ENCODE assay signal across 8 cellular contexts in genomic region chr1:244653439-244654283, GRCh38. TPM values are rescaled to one million over a fixed set of nuclear protein-coding genes. Genes with fewer than 3 reads are reported as not detected.
A peak's percentile ranks its signal among the peaks of the same experiment; 100 is the strongest.
DNase-seq lines count a peak whose midpoint lies in the region; ATAC-seq and TF ChIP-seq lines count a peak whose summit lies in the region.

No MANE protein-coding gene starts in this region.

- no peaks in the 10 kb centered on the region for H3K27me3 Mint-ChIP-seq in endothelial cell (ENCODE audit: unreplicated experiment)
- no peaks in the 10 kb centered on the region for H3K27me3 Mint-ChIP-seq in activated T-helper 1 cell treated with anti-CD3 and anti-CD28 coated beads, Interleukin-12 subunit alpha, Interleukin-12 subunit beta, Interleukin-2, Interleukin-4 antibody, amounts not matched to agents 30 ng/mL and 10 ng/mL and 1 ng/mL, durations not matched to agents 14 hours and 24 hours and 36 hours (ENCODE audit: insufficient read depth)

- H3K27me3 ChIP-seq in neuron (ENCODE audit: insufficient read depth, low read length) = no peaks in the 10 kb centered on the region

- peak; percentile 26 for DNase-seq in NCI-H2171 treated with DMSO at 0.1 percent for 48 hours (lab: John Stamatoyannopoulos, UW)
- no peak for DNase-seq in NCI-H2171 (lab: John Stamatoyannopoulos, UW)
- peak; percentile 49 for DNase-seq in NCI-H69 (lab: John Stamatoyannopoulos, UW)
- peak; percentile 40 for DNase-seq in endothelial cell (ENCODE audit: low spot score)
- no peak for DNase-seq in activated T-helper 1 cell treated with anti-CD3 and anti-CD28 coated beads, Interleukin-12 subunit alpha, Interleukin-12 subunit beta, Interleukin-2, Interleukin-4 antibody, amounts not matched to agents 30 ng/mL and 10 ng/mL and 1 ng/mL, durations not matched to agents 14 hours and 24 hours and 36 hours (ENCODE audit: low spot score)

- peaks cover 22% of the 10 kb centered on the region for H3K4me1 ChIP-seq in neuron (ENCODE audit: insufficient read depth, low read length)

- H2AFZ ChIP-seq in neuron (ENCODE audit: low read depth, low read length) = peak overlapping the region; percentile 65

- H3K36me3 Mint-ChIP-seq in endothelial cell (ENCODE audit: low read depth, unreplicated experiment) = peaks cover 16% of the 10 kb centered on the region
- peaks cover 17% of the 10 kb centered on the region for H3K36me3 Mint-ChIP-seq in activated T-helper 1 cell treated with anti-CD3 and anti-CD28 coated beads, Interleukin-12 subunit alpha, Interleukin-12 subunit beta, Interleukin-2, Interleukin-4 antibody, amounts not matched to agents 30 ng/mL and 10 ng/mL and 1 ng/mL, durations not matched to agents 14 hours and 24 hours and 36 hours (ENCODE audit: low read depth)

- TF ChIP-seq CTCF in endothelial cell (IDR thresholded peaks at IDR 0.05; ENCODE audit: unreplicated experiment) = no peak

- intact Hi-C loops in activated T-helper 1 cell treated with anti-CD3 and anti-CD28 coated beads, Interleukin-12 subunit alpha, Interleukin-12 subunit beta, Interleukin-2, Interleukin-4 antibody, amounts not matched to agents 30 ng/mL and 10 ng/mL and 1 ng/mL, durations not matched to agents 14 hours and 24 hours and 36 hours (cut with micrococcal nuclease) = loop anchor here (1.0 to 10.0 kb wide), 9 partner anchors 50 to 1299 kb away; partner anchors contain the start of gene AKT3

- no peak for ATAC-seq in GM21423 (IDR thresholded peaks at IDR 0.05; ENCODE audit: unreplicated experiment)
- no peak for ATAC-seq in HG03280 (IDR thresholded peaks at IDR 0.05; ENCODE audit: unreplicated experiment)

- no peak overlapping the region for H3K27ac Mint-ChIP-seq in endothelial cell (ENCODE audit: unreplicated experiment)
- H3K27ac Mint-ChIP-seq in activated T-helper 1 cell treated with anti-CD3 and anti-CD28 coated beads, Interleukin-12 subunit alpha, Interleukin-12 subunit beta, Interleukin-2, Interleukin-4 antibody, amounts not matched to agents 30 ng/mL and 10 ng/mL and 1 ng/mL, durations not matched to agents 14 hours and 24 hours and 36 hours = no peak overlapping the region

- no peaks in the 10 kb centered on the region for H3K9me3 Mint-ChIP-seq in endothelial cell (ENCODE audit: unreplicated experiment)
- H3K9me3 Mint-ChIP-seq in activated T-helper 1 cell treated with anti-CD3 and anti-CD28 coated beads, Interleukin-12 subunit alpha, Interleukin-12 subunit beta, Interleukin-2, Interleukin-4 antibody, amounts not matched to agents 30 ng/mL and 10 ng/mL and 1 ng/mL, durations not matched to agents 14 hours and 24 hours and 36 hours = no peaks in the 10 kb centered on the region

- H3K36me3 ChIP-seq in neuron (ENCODE audit: insufficient read depth, low read length) = peaks cover 8% of the 10 kb centered on the region

- H3K4me3 Mint-ChIP-seq in endothelial cell (ENCODE audit: unreplicated experiment) = no peak overlapping the region
- H3K4me3 Mint-ChIP-seq in activated T-helper 1 cell treated with anti-CD3 and anti-CD28 coated beads, Interleukin-12 subunit alpha, Interleukin-12 subunit beta, Interleukin-2, Interleukin-4 antibody, amounts not matched to agents 30 ng/mL and 10 ng/mL and 1 ng/mL, durations not matched to agents 14 hours and 24 hours and 36 hours = no peak overlapping the region

- peaks cover 2% of the 10 kb centered on the region for H3K9me3 ChIP-seq in neuron (ENCODE audit: low read length)

- H3K4me1 Mint-ChIP-seq in endothelial cell (ENCODE audit: unreplicated experiment) = peaks cover 32% of the 10 kb centered on the region
- peaks cover 26% of the 10 kb centered on the region for H3K4me1 Mint-ChIP-seq in activated T-helper 1 cell treated with anti-CD3 and anti-CD28 coated beads, Interleukin-12 subunit alpha, Interleukin-12 subunit beta, Interleukin-2, Interleukin-4 antibody, amounts not matched to agents 30 ng/mL and 10 ng/mL and 1 ng/mL, durations not matched to agents 14 hours and 24 hours and 36 hours (ENCODE audit: low read depth)

- peak overlapping the region; percentile 75 for H3K4me3 ChIP-seq in neuron (ENCODE audit: low read length)

RNA-seq across cellular contexts. Expression of gene DESI2, which starts 0.7 kb away (rescaled TPM):
- 52.5 TPM for total RNA-seq in endothelial cell (ENCODE audit: unreplicated experiment)
- total RNA-seq in activated T-helper 1 cell treated with anti-CD3 and anti-CD28 coated beads, Interleukin-12 subunit alpha, Interleukin-12 subunit beta, Interleukin-2, Interleukin-4 antibody, amounts not matched to agents 30 ng/mL and 10 ng/mL and 1 ng/mL, durations not matched to agents 14 hours and 24 hours and 36 hours = 31.1 and 32.8 TPM in 2 replicates

Comparison
In these comparisons a context has a peak if more than half of its experiments do, and no peak if none do; other contexts are left out.
1. DNase-seq: peak in NCI-H2171 treated with DMSO at 0.1 percent for 48 hours (single experiment), NCI-H69 (single experiment) and endothelial cell (single experiment); none in NCI-H2171 (single experiment) and activated T-helper 1 cell treated with anti-CD3 and anti-CD28 coated beads, Interleukin-12 subunit alpha, Interleukin-12 subunit beta, Interleukin-2, Interleukin-4 antibody, amounts not matched to agents 30 ng/mL and 10 ng/mL and 1 ng/mL, durations not matched to agents 14 hours and 24 hours and 36 hours (single experiment).